8 cellular contexts compared by ENCODE assay signal in the genomic region with DNA sequence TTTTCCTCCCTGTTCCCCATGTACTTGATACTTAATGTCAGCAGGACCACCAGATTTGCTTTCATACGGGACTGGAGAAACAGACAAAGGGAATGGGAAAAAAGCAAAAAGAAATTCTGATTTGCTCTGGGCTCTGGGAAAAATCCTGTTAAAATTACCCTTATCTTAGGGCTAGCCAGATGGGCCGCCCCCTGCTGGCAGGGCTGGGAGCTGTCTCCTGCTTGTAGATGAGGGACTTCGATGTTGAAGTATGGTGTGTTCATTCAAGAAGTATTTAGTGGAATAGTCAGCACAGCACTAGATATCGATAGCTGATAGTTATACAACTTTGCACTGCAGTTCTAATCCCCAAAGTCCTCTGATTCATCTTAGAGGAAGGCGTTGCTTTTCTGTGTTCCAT. TPM values are rescaled to one million over a fixed set of nuclear protein-coding genes. Genes with fewer than 3 reads are reported as not detected.
A peak's percentile ranks its signal among the peaks of the same experiment; 100 is the strongest.
DNase-seq lines count a peak whose midpoint lies in the region; ATAC-seq and TF ChIP-seq lines count a peak whose summit lies in the region.

No MANE protein-coding gene starts in this region.

- H3K4me1 ChIP-seq in DOHH2 (ENCODE audit: control insufficient read depth, low read length) = peaks cover 14% of the 10 kb centered on the region

- H3K27me3 ChIP-seq in DOHH2 (ENCODE audit: control insufficient read depth, low read length) = no peaks in the 10 kb centered on the region

- POLR2A ChIA-PET in activated CD8-positive, alpha-beta T cell treated with anti-CD3 and anti-CD28 coated beads for 36 hours (lab: Charles Lee) = no interaction called here

- peak; percentile 57 for DNase-seq in activated CD8-positive, alpha-beta T cell treated with anti-CD3 and anti-CD28 coated beads for 36 hours
- DNase-seq in erythroblast (lab: John Stamatoyannopoulos, UW) (peak; percentile 47 to 73), non-pigmented ciliary epithelial cell (ENCODE audit: low read depth) (peak; percentile 4), NCI-H1694 treated with DMSO at 0.1 percent for 48 hours (lab: John Stamatoyannopoulos, UW) (no peak), COR-L47 (lab: John Stamatoyannopoulos, UW) (no peak), mesenteric fat pad (ENCODE audit: low spot score) (no peak)

- H3K27ac Mint-ChIP-seq in activated CD8-positive, alpha-beta T cell treated with anti-CD3 and anti-CD28 coated beads for 36 hours = no peak overlapping the region

- no peaks in the 10 kb centered on the region for H3K9me3 ChIP-seq in DOHH2 (ENCODE audit: control insufficient read depth, insufficient read depth, low read length)

- intact Hi-C loops in activated CD8-positive, alpha-beta T cell treated with anti-CD3 and anti-CD28 coated beads for 36 hours (cut with micrococcal nuclease) = loop anchor here (5.0 kb wide), 1 partner anchor 101 kb away; no protein-coding TSS in a partner anchor

- no peak overlapping the region for H3K4me3 Mint-ChIP-seq in activated CD8-positive, alpha-beta T cell treated with anti-CD3 and anti-CD28 coated beads for 36 hours

- H3F3A ChIP-seq in DOHH2 (ENCODE audit: control insufficient read depth, insufficient read depth) = no peaks in the 10 kb centered on the region

- H3K4me3 ChIP-seq in DOHH2 (ENCODE audit: low read length) = no peak overlapping the region

- no peaks in the 10 kb centered on the region for H3K27me3 Mint-ChIP-seq in activated CD8-positive, alpha-beta T cell treated with anti-CD3 and anti-CD28 coated beads for 36 hours

- no peak overlapping the region for H3K27ac ChIP-seq in DOHH2 (ENCODE audit: low read depth, low read length)

- H4K20me1 ChIP-seq in DOHH2 (ENCODE audit: control insufficient read depth, insufficient read depth, low read depth, low read length) = no peaks in the 10 kb centered on the region

- no peaks in the 10 kb centered on the region for H3K9me3 Mint-ChIP-seq in activated CD8-positive, alpha-beta T cell treated with anti-CD3 and anti-CD28 coated beads for 36 hours

- TF ChIP-seq POLR2A in erythroblast (IDR thresholded peaks at IDR 0.05; ENCODE audit: low read length) = no peak

- peaks cover 14% of the 10 kb centered on the region for H3K36me3 Mint-ChIP-seq in activated CD8-positive, alpha-beta T cell treated with anti-CD3 and anti-CD28 coated beads for 36 hours (ENCODE audit: low read depth)

- H3K4me2 ChIP-seq in DOHH2 (ENCODE audit: low read length) = no peak overlapping the region

- TF ChIP-seq CTCF in DOHH2 (IDR thresholded peaks at IDR 0.05; ENCODE audit: low read depth, low read length, poor library complexity, severe bottlenecking) = peak; percentile 69
- peak; percentile 72 for TF ChIP-seq CTCF in LNCAP (IDR thresholded peaks at IDR 0.05)
- TF ChIP-seq CTCF in activated CD8-positive, alpha-beta T cell treated with anti-CD3 and anti-CD28 coated beads for 36 hours (IDR thresholded peaks at IDR 0.05) = peak; percentile 68

- ATAC-seq in activated CD8-positive, alpha-beta T cell treated with anti-CD3 and anti-CD28 coated beads for 36 hours = no peak

- CTCF ChIA-PET in activated CD8-positive, alpha-beta T cell treated with anti-CD3 and anti-CD28 coated beads for 36 hours (lab: Charles Lee) = interaction anchor here (0.6 to 4.7 kb wide), 33 partner anchors 8 to 423 kb away, joined by 3 to 81 read pairs (median 3); a partner anchor contains a TSS

- H3K36me3 ChIP-seq in DOHH2 (ENCODE audit: control insufficient read depth, low read length) = peaks cover 6% of the 10 kb centered on the region; the same call in 1 of the 2 replicates

- H3K79me2 ChIP-seq in DOHH2 (ENCODE audit: control insufficient read depth, low read length) = no peaks in the 10 kb centered on the region

- no peaks in the 10 kb centered on the region for H3K9me2 ChIP-seq in DOHH2 (replicated peaks; ENCODE audit: control insufficient read depth, low read length)

- H3K4me1 Mint-ChIP-seq in activated CD8-positive, alpha-beta T cell treated with anti-CD3 and anti-CD28 coated beads for 36 hours (ENCODE audit: low read depth) = peaks cover 10% of the 10 kb centered on the region

RNA-seq across cellular contexts. Expression of a gene that starts 45.8 kb away (rescaled TPM):
- 1 to 10 TPM; 7.1 to 9.9 TPM for total RNA-seq in activated CD8-positive, alpha-beta T cell treated with anti-CD3 and anti-CD28 coated beads for 36 hours
- total RNA-seq in mesenteric fat pad = 42.5 TPM

Comparison
In these comparisons a context has a peak if more than half of its experiments do, and no peak if none do; other contexts are left out.
1. DNase-seq: peak in activated CD8-positive, alpha-beta T cell treated with anti-CD3 and anti-CD28 coated beads for 36 hours (single experiment), erythroblast (2 of 2) and non-pigmented ciliary epithelial cell (single experiment); none in NCI-H1694 treated with DMSO at 0.1 percent for 48 hours (single experiment), COR-L47 (single experiment) and mesenteric fat pad (single experiment).
2. Peak in every context shown above with its lines, with median percentiles within 50 percentile points of each other: CTCF ChIP-seq.